1 cellular context compared by ENCODE assay signal in genomic region chr7:155597753-155598140, GRCh38.
TF ChIP-seq lines count a peak whose summit lies in the region.

No MANE protein-coding gene starts in this region.

TF ChIP-seq in HepG2, 621 proteins besides CTCF, POLR2A, EP300 and RAD21 (continues in another document):
- TF ChIP-seq ZNF552 (CRISPR knock-in tag; IDR thresholded peaks at IDR 0.05; ENCODE audit: borderline replicate concordance) (no peak), KDM5A (IDR thresholded peaks at IDR 0.05; ENCODE audit: borderline replicate concordance, low read length) (no peak), ZSCAN29 (CRISPR knock-in tag; conservative IDR thresholded peaks at IDR 0.05) (0 out of 2 replicates have a peak, but pooled peaks have one; percentile 40), NCOA1 (CRISPR knock-in tag; IDR thresholded peaks at IDR 0.05) (no peak), JARID2 (CRISPR knock-in tag; IDR thresholded peaks at IDR 0.05; ENCODE audit: insufficient replicate concordance) (no peak), ZBTB10 (CRISPR knock-in tag; IDR thresholded peaks at IDR 0.05; ENCODE audit: borderline replicate concordance) (no peak), ZNF275 (CRISPR knock-in tag; IDR thresholded peaks at IDR 0.05; ENCODE audit: borderline replicate concordance) (no peak), ZNF296 (CRISPR knock-in tag; conservative IDR thresholded peaks at IDR 0.05) (no peak), ZFP62 (CRISPR knock-in tag; IDR thresholded peaks at IDR 0.05) (no peak), HMGXB3 (CRISPR knock-in tag; IDR thresholded peaks at IDR 0.05; ENCODE audit: borderline replicate concordance) (no peak), ZHX1 (CRISPR knock-in tag; IDR thresholded peaks at IDR 0.05; ENCODE audit: low read depth) (no peak), NFATC3 (CRISPR knock-in tag; IDR thresholded peaks at IDR 0.05) (no peak), PHF21A (CRISPR knock-in tag; IDR thresholded peaks at IDR 0.05) (peak; percentile 22; the same call in 1 of the 2 replicates), NR2F1 (CRISPR knock-in tag; IDR thresholded peaks at IDR 0.05) (no peak), KAT8 (CRISPR knock-in tag; IDR thresholded peaks at IDR 0.05) (peak; percentile 25; the same call in 1 of the 2 replicates), ZFX (CRISPR knock-in tag; IDR thresholded peaks at IDR 0.05; ENCODE audit: low read depth) (0 out of 2 replicates have a peak, but pooled peaks have one; percentile 1), SAP130 (CRISPR knock-in tag; IDR thresholded peaks at IDR 0.05; ENCODE audit: low read depth) (peak; percentile 51), IRF9 (CRISPR knock-in tag; IDR thresholded peaks at IDR 0.05; ENCODE audit: borderline replicate concordance) (no peak), ZNF781 (CRISPR knock-in tag; IDR thresholded peaks at IDR 0.05; ENCODE audit: borderline replicate concordance, not compliant biosample characterization) (no peak), ZSCAN25 (CRISPR knock-in tag; IDR thresholded peaks at IDR 0.05) (no peak), ARID5B (CRISPR knock-in tag; IDR thresholded peaks at IDR 0.05) (peak; percentile 53), HOMEZ (CRISPR knock-in tag; IDR thresholded peaks at IDR 0.05; ENCODE audit: low read depth) (0 out of 2 replicates have a peak, but pooled peaks have one; percentile 4), TBX2 (CRISPR knock-in tag; IDR thresholded peaks at IDR 0.05; ENCODE audit: borderline replicate concordance) (peak; percentile 39; the same call in 1 of the 2 replicates), LCORL (IDR thresholded peaks at IDR 0.05) (no peak), LCORL (CRISPR knock-in tag; IDR thresholded peaks at IDR 0.05) (peak; percentile 24; the same call in 1 of the 2 replicates), ZNF710 (CRISPR knock-in tag; IDR thresholded peaks at IDR 0.05; ENCODE audit: borderline replicate concordance) (no peak), CENPBD1 (CRISPR knock-in tag; IDR thresholded peaks at IDR 0.05; ENCODE audit: borderline replicate concordance, low read depth) (no peak), HDAC6 (IDR thresholded peaks at IDR 0.05; ENCODE audit: low read depth, low read length) (no peak), FOXP4 (CRISPR knock-in tag; IDR thresholded peaks at IDR 0.05) (peak; percentile 39; the same call in 1 of the 2 replicates), AHR (CRISPR knock-in tag; IDR thresholded peaks at IDR 0.05) (no peak), ZNF792 (CRISPR knock-in tag; IDR thresholded peaks at IDR 0.05) (no peak), ZNF44 (CRISPR knock-in tag; IDR thresholded peaks at IDR 0.05) (no peak)
